Comparison of ENCODE assay signal across 10 cellular contexts in the genomic region with DNA sequence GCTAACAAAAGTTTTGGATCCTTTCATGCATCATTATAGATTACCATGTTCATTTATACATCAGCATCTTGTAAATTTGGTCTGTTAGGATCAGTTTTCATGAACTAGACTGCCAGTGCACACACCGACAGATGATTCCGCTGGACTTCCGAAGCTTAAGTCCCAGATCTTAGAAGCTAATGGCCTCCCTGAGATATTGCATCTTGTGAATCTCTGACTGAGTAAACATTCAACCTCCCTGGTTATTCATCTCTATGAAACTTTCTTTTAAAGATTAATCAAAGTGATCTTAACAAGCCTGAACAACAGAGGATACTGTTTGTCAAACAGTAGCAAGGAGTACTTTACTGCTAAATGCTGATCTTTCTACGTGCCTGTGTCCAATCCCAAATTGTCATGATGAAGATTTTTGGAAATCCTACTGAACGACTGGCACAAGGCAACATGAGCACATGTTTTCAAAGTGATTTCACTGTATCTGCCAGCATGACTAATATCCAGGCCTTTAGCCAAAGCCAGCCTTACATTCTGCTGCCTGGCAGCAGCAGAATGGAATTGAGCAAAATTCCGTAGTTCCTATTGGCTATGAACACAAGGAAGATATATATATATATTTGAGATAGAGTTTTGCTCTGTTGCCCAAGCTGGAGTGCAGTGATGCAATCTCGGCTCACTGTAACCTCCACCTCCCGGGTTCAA.
DNase-seq lines count a peak whose midpoint lies in the region; ATAC-seq and TF ChIP-seq lines count a peak whose summit lies in the region.
"Had no signal": no experiment of that assay in that cellular context is flagged by ENCODE, and none has a peak within 500 bp of the region (broad histone marks: within the 10 kb centered on the region; RNA-seq: fewer than 3 reads in every experiment).

No MANE protein-coding gene starts in this region.

- H3K4me1 ChIP-seq in HEK293 (ENCODE audit: control insufficient read depth, insufficient read depth, low read length): no peaks in the 10 kb centered on the region; the same call in 1 of the 2 replicates
- peaks cover 0 to 10% (median 6%) of the 10 kb centered on the region in 4 donors for H3K4me1 ChIP-seq in stomach

- TF ChIP-seq EP300 in stomach (IDR thresholded peaks at IDR 0.05): no peak

- no peak overlapping the region for H3K4me3 ChIP-seq in HEK293 (ENCODE audit: low read depth, low read length)
- no peak overlapping the region for H3K4me3 ChIP-seq in stomach

- no peak overlapping the region for H3K4me3 Mint-ChIP-seq in activated T-cell treated with anti-CD3 and anti-CD28 coated beads, Interleukin-2, amount 50 U/mL, for 4 hours
- H3K4me3 Mint-ChIP-seq: naive B cell had no signal

- H3K36me3 ChIP-seq in HEK293 (ENCODE audit: control insufficient read depth in 2 of 2, insufficient read depth in 1 of 2, low read length in 2 of 2) (no peaks in the 10 kb centered on the region), stomach (no peaks in the 10 kb centered on the region)

- intact Hi-C loops in stomach (cut with DNase I; ENCODE audit: low total_unique reads): no loop called here

- DNase-seq in astrocyte of the hippocampus (ENCODE audit: low read depth, low spot score) (peak; percentile 92), hepatic stellate cell (ENCODE audit: low spot score) (peak; percentile 8), stomach (peak; percentile 39), KBM-7 (no peak)
- DNase-seq in activated T-cell treated with anti-CD3 and anti-CD28 coated beads, Interleukin-2, amount 50 U/mL, for 4 hours: no peak
- DNase-seq: activated naive CD4-positive, alpha-beta T cell treated with Interleukin-2 at 50 U/mL for 16 hours; naive B cell had no signal

- H3K27me3 ChIP-seq in stomach: no peaks in the 10 kb centered on the region

- in situ Hi-C loops in KBM-7 (cut with MboI; ENCODE audit: low pct_unique_long_range_greater_than_20kb, low sequenced_read_pairs): no loop called here

- no peak for ATAC-seq in activated T-cell treated with anti-CD3 and anti-CD28 coated beads, Interleukin-2, amount 50 U/mL, for 4 hours
- ATAC-seq in GM19023 (IDR thresholded peaks at IDR 0.05; ENCODE audit: unreplicated experiment): no peak
- ATAC-seq in HG03457 (IDR thresholded peaks at IDR 0.05; ENCODE audit: unreplicated experiment): no peak

- H3K27ac ChIP-seq in HEK293 (ENCODE audit: extremely low read depth, low read depth, low read length): no peak overlapping the region
- H3K27ac ChIP-seq in stomach: no peak overlapping the region

- peaks cover 3% of the 10 kb centered on the region for H3K36me3 Mint-ChIP-seq in activated T-cell treated with anti-CD3 and anti-CD28 coated beads, Interleukin-2, amount 50 U/mL, for 4 hours (ENCODE audit: insufficient read depth)
- H3K36me3 Mint-ChIP-seq: naive B cell had no signal

- TF ChIP-seq POLR2A in stomach (IDR thresholded peaks at IDR 0.05): no peak

- peaks cover 13% of the 10 kb centered on the region for H3K4me1 Mint-ChIP-seq in activated T-cell treated with anti-CD3 and anti-CD28 coated beads, Interleukin-2, amount 50 U/mL, for 4 hours (ENCODE audit: low read depth)
- H3K4me1 Mint-ChIP-seq: naive B cell had no signal

- H3K9me3 ChIP-seq in HEK293 (ENCODE audit: control insufficient read depth, insufficient read depth, low read depth, low read length) (no peaks in the 10 kb centered on the region), stomach (no peaks in the 10 kb centered on the region)

- no peaks in the 10 kb centered on the region for H3K9me3 Mint-ChIP-seq in activated T-cell treated with anti-CD3 and anti-CD28 coated beads, Interleukin-2, amount 50 U/mL, for 4 hours
- H3K9me3 Mint-ChIP-seq: naive B cell had no signal

- CTCF ChIA-PET in HEK293 (lab: Yijun Ruan, JAX): no interaction called here

- POLR2A ChIA-PET in HEK293 (lab: Yijun Ruan, JAX): no interaction called here

- TF ChIP-seq CTCF in HEK293 (tag by site-specific recombination; IDR thresholded peaks at IDR 0.05) (no peak), stomach (IDR thresholded peaks at IDR 0.05) (no peak)

- H3K27me3 Mint-ChIP-seq in activated T-cell treated with anti-CD3 and anti-CD28 coated beads, Interleukin-2, amount 50 U/mL, for 4 hours (ENCODE audit: low read depth): no peaks in the 10 kb centered on the region

- WGBS in stomach, 5 donors: 46 to 55% (median 51%) methylated on average over 8 of the region's 8 CpGs

TF ChIP-seq in HEK293, 187 proteins besides CTCF, POLR2A, EP300 and RAD21:
- peak; percentile 21; the same call in 1 of the 2 replicates for TF ChIP-seq ZNF335 (tag by site-specific recombination; conservative IDR thresholded peaks at IDR 0.05)
- TF ChIP-seq MYNN (tag by site-specific recombination; IDR thresholded peaks at IDR 0.05; ENCODE audit: borderline replicate concordance): no peak
- no peak for TF ChIP-seq ZFP37 (tag by site-specific recombination; IDR thresholded peaks at IDR 0.05)
- TF ChIP-seq, protein P1, sequence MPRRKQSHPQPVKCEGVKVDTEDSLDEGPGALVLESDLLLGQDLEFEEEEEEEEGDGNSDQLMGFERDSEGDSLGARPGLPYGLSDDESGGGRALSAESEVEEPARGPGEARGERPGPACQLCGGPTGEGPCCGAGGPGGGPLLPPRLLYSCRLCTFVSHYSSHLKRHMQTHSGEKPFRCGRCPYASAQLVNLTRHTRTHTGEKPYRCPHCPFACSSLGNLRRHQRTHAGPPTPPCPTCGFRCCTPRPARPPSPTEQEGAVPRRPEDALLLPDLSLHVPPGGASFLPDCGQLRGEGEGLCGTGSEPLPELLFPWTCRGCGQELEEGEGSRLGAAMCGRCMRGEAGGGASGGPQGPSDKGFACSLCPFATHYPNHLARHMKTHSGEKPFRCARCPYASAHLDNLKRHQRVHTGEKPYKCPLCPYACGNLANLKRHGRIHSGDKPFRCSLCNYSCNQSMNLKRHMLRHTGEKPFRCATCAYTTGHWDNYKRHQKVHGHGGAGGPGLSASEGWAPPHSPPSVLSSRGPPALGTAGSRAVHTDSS (tag by site-specific recombination; IDR thresholded peaks at IDR 0.05): 0 out of 2 replicates have a peak, but pooled peaks have one; percentile 11

Comparison
In these comparisons a context has a peak if more than half of its experiments do, and no peak if none do; other contexts are left out.
1. DNase-seq: peak in astrocyte of the hippocampus (single experiment), hepatic stellate cell (single experiment) and stomach (single experiment); none in activated T-cell treated with anti-CD3 and anti-CD28 coated beads, Interleukin-2, amount 50 U/mL, for 4 hours (single experiment) and KBM-7 (single experiment).